Comparison of ENCODE assay signal across 27 cellular contexts in genomic region chr2:146997488-146997887, GRCh38.
"Had no signal": no experiment of that assay in that cellular context is flagged by ENCODE, and none has a peak within 500 bp of the region (broad histone marks: within the 10 kb centered on the region; RNA-seq: fewer than 3 reads in every experiment).

No MANE protein-coding gene starts in this region.

- ATAC-seq: activated T-cell treated with anti-CD3 and anti-CD28 coated beads, Interleukin-2, amount 50 U/mL, for 72 hours; body of pancreas; left lung; lower lobe of right lung; natural killer cell; right cardiac atrium; upper lobe of right lung had no signal

- H3K36me3 ChIP-seq: esophagus muscularis mucosa, left lung, lower lobe of right lung, spleen, suprapubic skin, tibial artery, upper lobe of right lung had no signal

- H3K4me3 ChIP-seq: body of pancreas, esophagus muscularis mucosa, left lung, lower lobe of right lung, spleen, suprapubic skin, tibial artery, upper lobe of right lung had no signal

- DNase-seq: activated CD4-positive, alpha-beta T cell treated with anti-CD3 and anti-CD28 coated beads for 4 hours; activated CD4-positive, alpha-beta T cell treated with anti-CD3 and anti-CD28 coated beads, Interleukin-2, amount 50 U/mL, for 4 hours; activated effector memory CD4-positive, alpha-beta T cell treated with Interleukin-2 at 50 U/mL for 16 hours; activated naive CD4-positive, alpha-beta T cell treated with Interleukin-2 at 50 U/mL for 16 hours; activated T-cell treated with anti-CD3 and anti-CD28 coated beads for 4 hours; activated T-cell treated with anti-CD3 and anti-CD28 coated beads, Interleukin-2, amount 50 U/mL, for 72 hours; aorta; body of pancreas; dermis blood vessel endothelial cell; effector CD4-positive, alpha-beta T cell; foreskin melanocyte; left lung; lower lobe of right lung; mesenchymal stem cell; natural killer cell; posterior cingulate gyrus; right cardiac atrium; spleen; stimulated activated naive CD4-positive, alpha-beta T cell; tibial artery; upper lobe of right lung had no signal

- FAIRE-seq: colon, islet of Langerhans, TTC549 had no signal

- H3K4me1 ChIP-seq: body of pancreas, lower lobe of right lung, spleen, suprapubic skin, tibial artery, upper lobe of right lung had no signal

- H3K9me3 ChIP-seq: body of pancreas, esophagus muscularis mucosa, lower lobe of right lung, suprapubic skin, tibial artery, upper lobe of right lung had no signal

- H3K27me3 ChIP-seq: body of pancreas, esophagus muscularis mucosa, left lung, spleen, suprapubic skin, tibial artery, upper lobe of right lung had no signal

- H3K27ac ChIP-seq: body of pancreas, esophagus muscularis mucosa, left lung, lower lobe of right lung, spleen, suprapubic skin, tibial artery, upper lobe of right lung, VCaP had no signal
